ENCODE assay signal across 8 cellular contexts in genomic region chr10:12484945-12485805, GRCh38.
A peak's percentile ranks its signal among the peaks of the same experiment; 100 is the strongest.
DNase-seq lines count a peak whose midpoint lies in the region; ATAC-seq and TF ChIP-seq lines count a peak whose summit lies in the region.

No MANE protein-coding gene starts in this region.

- H3K36me3 ChIP-seq in Loucy (ENCODE audit: insufficient read depth, low read length) (no peaks in the 10 kb centered on the region), upper lobe of left lung (no peaks in the 10 kb centered on the region)

- H3K9me3 Mint-ChIP-seq in activated T-helper 2 cell treated with anti-CD3 and anti-CD28 coated beads, Interferon-gamma antibody, Interleukin-2, Interleukin-4, amounts not matched to agents 10 μg/mL and 5 μg/mL and 100 μg/mL, durations not matched to agents 14 hours and 24 hours and 36 hours: no peaks in the 10 kb centered on the region

- H3K27me3 ChIP-seq in Loucy (ENCODE audit: insufficient read depth, low read length, poor library complexity, severe bottlenecking) (no peaks in the 10 kb centered on the region), upper lobe of left lung (no peaks in the 10 kb centered on the region)

- peak; percentile 71 for ATAC-seq in GM21526 (IDR thresholded peaks at IDR 0.05; ENCODE audit: low FRiP score, unreplicated experiment)
- peak; percentile 32 for ATAC-seq in left lobe of liver
- ATAC-seq in upper lobe of left lung (ENCODE audit: low FRiP score in 2 of 2): peak in 1 of 2 donors; percentile 54

- H3K4me3 Mint-ChIP-seq in activated T-helper 2 cell treated with anti-CD3 and anti-CD28 coated beads, Interferon-gamma antibody, Interleukin-2, Interleukin-4, amounts not matched to agents 10 μg/mL and 5 μg/mL and 100 μg/mL, durations not matched to agents 14 hours and 24 hours and 36 hours (ENCODE audit: low read depth): no peak overlapping the region

- no peak overlapping the region for H3K4me3 ChIP-seq in Loucy (ENCODE audit: low read length, poor library complexity, severe bottlenecking)
- no peak overlapping the region for H3K4me3 ChIP-seq in upper lobe of left lung

- intact Hi-C loops in activated T-helper 2 cell treated with anti-CD3 and anti-CD28 coated beads, Interferon-gamma antibody, Interleukin-2, Interleukin-4, amounts not matched to agents 10 μg/mL and 5 μg/mL and 100 μg/mL, durations not matched to agents 14 hours and 24 hours and 36 hours (cut with micrococcal nuclease): loop anchor here (10.0 kb wide), 1 partner anchor 220 kb away; no protein-coding TSS in a partner anchor

- H3K79me2 ChIP-seq in Loucy (ENCODE audit: insufficient read depth, low read length): no peaks in the 10 kb centered on the region

- 70 to 71% methylated on average over 24 to 26 of the region's 26 CpGs for WGBS in upper lobe of left lung, 2 donors

- peaks cover 7% of the 10 kb centered on the region for H3K4me1 ChIP-seq in Loucy (ENCODE audit: insufficient read depth, low read length, poor library complexity, severe bottlenecking)
- peaks cover 0 to 16% (median 2%) of the 10 kb centered on the region in 4 donors for H3K4me1 ChIP-seq in upper lobe of left lung

- no peaks in the 10 kb centered on the region for H3K9me2 ChIP-seq in Loucy (replicated peaks; ENCODE audit: low read depth, low read length)

- no peaks in the 10 kb centered on the region for H4K20me1 ChIP-seq in Loucy (ENCODE audit: insufficient read depth, low read length, poor library complexity, severe bottlenecking)

- H3K36me3 Mint-ChIP-seq in activated T-helper 2 cell treated with anti-CD3 and anti-CD28 coated beads, Interferon-gamma antibody, Interleukin-2, Interleukin-4, amounts not matched to agents 10 μg/mL and 5 μg/mL and 100 μg/mL, durations not matched to agents 14 hours and 24 hours and 36 hours (ENCODE audit: low read depth): no peaks in the 10 kb centered on the region

- no peak overlapping the region for H3K27ac Mint-ChIP-seq in activated T-helper 2 cell treated with anti-CD3 and anti-CD28 coated beads, Interferon-gamma antibody, Interleukin-2, Interleukin-4, amounts not matched to agents 10 μg/mL and 5 μg/mL and 100 μg/mL, durations not matched to agents 14 hours and 24 hours and 36 hours

- H3K4me2 ChIP-seq in Loucy (ENCODE audit: low read depth, low read length, poor library complexity, severe bottlenecking): no peak overlapping the region

- no peak overlapping the region for H3K9ac ChIP-seq in Loucy (ENCODE audit: low read depth, low read length, poor library complexity, severe bottlenecking)

- peak overlapping the region in 3 of 4 donors; percentile 1 to 35 (median 22) for H3K27ac ChIP-seq in upper lobe of left lung

- H3K9me3 ChIP-seq in Loucy (ENCODE audit: insufficient read depth, low read depth, low read length): no peaks in the 10 kb centered on the region
- no peaks in the 10 kb centered on the region for H3K9me3 ChIP-seq in upper lobe of left lung

- no peaks in the 10 kb centered on the region for H3K27me3 Mint-ChIP-seq in activated T-helper 2 cell treated with anti-CD3 and anti-CD28 coated beads, Interferon-gamma antibody, Interleukin-2, Interleukin-4, amounts not matched to agents 10 μg/mL and 5 μg/mL and 100 μg/mL, durations not matched to agents 14 hours and 24 hours and 36 hours (ENCODE audit: low read depth)

- TF ChIP-seq CTCF in GM10266 (IDR thresholded peaks at IDR 0.05; ENCODE audit: control insufficient read depth, insufficient read depth, low read depth, missing control alignments): peak; percentile 44
- TF ChIP-seq CTCF in Loucy (conservative IDR thresholded peaks at IDR 0.05; ENCODE audit: low read length): 0 out of 2 replicates have a peak, but pooled peaks have one; percentile 10
- TF ChIP-seq CTCF in upper lobe of left lung (IDR thresholded peaks at IDR 0.05): no peak

- H3K4me1 Mint-ChIP-seq in activated T-helper 2 cell treated with anti-CD3 and anti-CD28 coated beads, Interferon-gamma antibody, Interleukin-2, Interleukin-4, amounts not matched to agents 10 μg/mL and 5 μg/mL and 100 μg/mL, durations not matched to agents 14 hours and 24 hours and 36 hours (ENCODE audit: low read depth): peaks cover 11% of the 10 kb centered on the region

- no peak for TF ChIP-seq POLR2A in upper lobe of left lung (IDR thresholded peaks at IDR 0.05)

- no peak for TF ChIP-seq EP300 in upper lobe of left lung (IDR thresholded peaks at IDR 0.05)

- no peaks in the 10 kb centered on the region for H3F3A ChIP-seq in Loucy (ENCODE audit: low read depth)

- DNase-seq in GM10266 (ENCODE audit: extremely low spot score) (peak; percentile 58), left lobe of liver (ENCODE audit: low spot score) (no peak), upper lobe of left lung (no peak), COLO829 (ENCODE audit: low spot score) (no peak)
- peak; percentile 29 to 43 for DNase-seq in activated T-cell treated with anti-CD3 and anti-CD28 coated beads, Interleukin-2, amount 50 U/mL, for 48 hours
- no peak for DNase-seq in activated T-helper 2 cell treated with anti-CD3 and anti-CD28 coated beads, Interferon-gamma antibody, Interleukin-2, Interleukin-4, amounts not matched to agents 10 μg/mL and 5 μg/mL and 100 μg/mL, durations not matched to agents 14 hours and 24 hours and 36 hours (ENCODE audit: low spot score)

- H2AFZ ChIP-seq in Loucy (ENCODE audit: low read length): no peak overlapping the region

Comparison
In these comparisons a context has a peak if more than half of its experiments do, and no peak if none do; other contexts are left out.
1. DNase-seq: peak in GM10266 (single experiment) and activated T-cell treated with anti-CD3 and anti-CD28 coated beads, Interleukin-2, amount 50 U/mL, for 48 hours (2 of 2); none in left lobe of liver (single experiment), upper lobe of left lung (0 of 2), activated T-helper 2 cell treated with anti-CD3 and anti-CD28 coated beads, Interferon-gamma antibody, Interleukin-2, Interleukin-4, amounts not matched to agents 10 μg/mL and 5 μg/mL and 100 μg/mL, durations not matched to agents 14 hours and 24 hours and 36 hours (single experiment) and COLO829 (single experiment).
2. CTCF ChIP-seq: peak in GM10266 (single experiment) and Loucy (single experiment); none in upper lobe of left lung (0 of 6).